In genomic region chr9:6931913-6932312, GRCh38 we compare ENCODE assay signal across 8 cellular contexts.
DNase-seq lines count a peak whose midpoint lies in the region; ATAC-seq, FAIRE-seq and TF ChIP-seq lines count a peak whose summit lies in the region.

No MANE protein-coding gene starts in this region.

- peak overlapping the region; percentile 7 to 92 (median 75); a peak in 19 of 22 replicates for H3K4me2 ChIP-seq in BLaER1 treated with 17β-estradiol and CSF1 and Interleukin-3, amounts not matched to agents 10 nM and 100 nM

- TF ChIP-seq CTCF in gastroesophageal sphincter (IDR thresholded peaks at IDR 0.05): no peak

- H3K9me3 ChIP-seq in BLaER1 treated with 17β-estradiol and CSF1 and Interleukin-3, amounts not matched to agents 10 nM and 100 nM (replicated peaks in 1 of 11): peaks cover 0 to 10% (median 8%) of the 10 kb centered on the region in 11 experiments; a peak in 10 of 22 replicates
- H3K9me3 ChIP-seq in gastroesophageal sphincter: no peaks in the 10 kb centered on the region

- peaks cover 0 to 28% (median 0%) of the 10 kb centered on the region in 11 experiments; a peak in 9 of 22 replicates for H3K36me3 ChIP-seq in BLaER1 treated with 17β-estradiol and CSF1 and Interleukin-3, amounts not matched to agents 10 nM and 100 nM
- H3K36me3 ChIP-seq in gastroesophageal sphincter: no peaks in the 10 kb centered on the region

- peak; percentile 46 for ATAC-seq in gastroesophageal sphincter
- ATAC-seq in HG03159 (IDR thresholded peaks at IDR 0.05; ENCODE audit: unreplicated experiment): no peak

- H3K4me3 ChIP-seq in BLaER1 treated with 17β-estradiol and CSF1 and Interleukin-3, amounts not matched to agents 10 nM and 100 nM: no peak overlapping the region
- H3K4me3 ChIP-seq in gastroesophageal sphincter: no peak overlapping the region

- WGBS in gastroesophageal sphincter (ENCODE audit: low coverage in 1 of 2), 2 donors: 47 to 69% methylated on average over 3 to 4 of the region's 4 CpGs

- FAIRE-seq in H54 (lab: Jason Lieb, UNC): peak; percentile 98

- H3K27ac ChIP-seq in BLaER1 treated with 17β-estradiol and CSF1 and Interleukin-3, amounts not matched to agents 10 nM and 100 nM: peak overlapping the region in 1 of 11 experiments; percentile 40; a peak in 3 of 22 replicates
- no peak overlapping the region for H3K27ac ChIP-seq in gastroesophageal sphincter

- in situ Hi-C loops in SK-MEL-5 (cut with HindIII; ENCODE audit: low pct_unique_long_range_greater_than_20kb, low sequenced_read_pairs): no loop called here

- TF ChIP-seq EP300 in gastroesophageal sphincter (IDR thresholded peaks at IDR 0.05): no peak

- no peak overlapping the region for H3K9ac ChIP-seq in BLaER1 treated with 17β-estradiol and CSF1 and Interleukin-3, amounts not matched to agents 10 nM and 100 nM

- peaks cover 13 to 45% (median 26%) of the 10 kb centered on the region in 10 experiments for H3K4me1 ChIP-seq in BLaER1 treated with 17β-estradiol and CSF1 and Interleukin-3, amounts not matched to agents 10 nM and 100 nM
- H3K4me1 ChIP-seq in gastroesophageal sphincter: peaks cover 0 to 8% (median 0%) of the 10 kb centered on the region in 3 donors

- DNase-seq in H54 (ENCODE audit: insufficient read length, low spot score) (peak; percentile 33), SK-MEL-5 (ENCODE audit: low read depth, low spot score) (peak; percentile 22), NCI-H1105 (lab: John Stamatoyannopoulos, UW) (no peak), globus pallidus (ENCODE audit: low spot score) (no peak)
- DNase-seq in stimulated activated CD8-positive, alpha-beta memory T cell treated with anti-CD3 and anti-CD28 coated beads, Interleukin-7, amount 100 ng/mL, for 24 hours (ENCODE audit: low read depth): peak; percentile 11

- H3K27me3 ChIP-seq in BLaER1 treated with 17β-estradiol and CSF1 and Interleukin-3, amounts not matched to agents 10 nM and 100 nM: no peaks in the 10 kb centered on the region
- no peaks in the 10 kb centered on the region for H3K27me3 ChIP-seq in gastroesophageal sphincter

- peaks cover 0 to 38% (median 0%) of the 10 kb centered on the region in 11 experiments; a peak in 5 of 22 replicates for H4K20me1 ChIP-seq in BLaER1 treated with 17β-estradiol and CSF1 and Interleukin-3, amounts not matched to agents 10 nM and 100 nM

- no peak for TF ChIP-seq POLR2A in H54 (IDR thresholded peaks at IDR 0.05; ENCODE audit: low read depth, low read length)
- no peak for TF ChIP-seq POLR2A in gastroesophageal sphincter (IDR thresholded peaks at IDR 0.05)

Comparison
In these comparisons a context has a peak if more than half of its experiments do, and no peak if none do; other contexts are left out.
1. DNase-seq: peak in H54 (single experiment), SK-MEL-5 (single experiment) and stimulated activated CD8-positive, alpha-beta memory T cell treated with anti-CD3 and anti-CD28 coated beads, Interleukin-7, amount 100 ng/mL, for 24 hours (single experiment); none in NCI-H1105 (single experiment) and globus pallidus (single experiment).